Comparison of ENCODE assay signal across 8 cellular contexts in genomic region chr2:173962583-173963110, GRCh38. TPM values are rescaled to one million over a fixed set of nuclear protein-coding genes. Genes with fewer than 3 reads are reported as not detected.
DNase-seq lines count a peak whose midpoint lies in the region; ATAC-seq, FAIRE-seq and TF ChIP-seq lines count a peak whose summit lies in the region.

No MANE protein-coding gene starts in this region.

- peaks cover 66% of the 10 kb centered on the region for H3K4me1 Mint-ChIP-seq in stimulated activated naive CD8-positive, alpha-beta T cell treated with anti-CD3 and anti-CD28 coated beads, Interleukin-15, Interleukin-2, amounts not matched to agents 100 ng/mL and 50 ng/mL, for 24 hours (ENCODE audit: low read depth)
- peaks cover 56% of the 10 kb centered on the region for H3K4me1 Mint-ChIP-seq in activated naive CD8-positive, alpha-beta T cell treated with anti-CD3 and anti-CD28 coated beads, Interleukin-2, amount 50 U/mL, for 24 hours

- no peak for TF ChIP-seq RAD21 in HepG2 (CRISPR knock-in tag; IDR thresholded peaks at IDR 0.05)

- no peak for DNase-seq in stimulated activated naive CD8-positive, alpha-beta T cell treated with anti-CD3 and anti-CD28 coated beads, Interleukin-15, Interleukin-2, amounts not matched to agents 100 U/mL and 50 U/mL, for 24 hours
- DNase-seq in activated naive CD8-positive, alpha-beta T cell treated with anti-CD3 and anti-CD28 coated beads, Interleukin-2, amount 50 U/mL, for 24 hours, result no peak
- DNase-seq in HepG2 (ENCODE audit: low spot score), result no peak
- DNase-seq in upper lobe of right lung, result no peak
- no peak for DNase-seq in stimulated activated CD4-positive, alpha-beta T cell treated with anti-CD3 and anti-CD28 coated beads, Interleukin-4, amount 100 ng/mL, for 1 hour
- DNase-seq in NCI-H345 treated with DMSO at 0.1 percent for 48 hours (lab: John Stamatoyannopoulos, UW; ENCODE audit: unreplicated experiment), result no peak

- H3K36me3 ChIP-seq in HepG2 (replicated peaks in 1 of 2; ENCODE audit: control insufficient read depth in 1 of 2, insufficient read depth in 2 of 2, low read length in 2 of 2) (no peaks in the 10 kb centered on the region), upper lobe of right lung (no peaks in the 10 kb centered on the region)

- TF ChIP-seq EP300 in HepG2 (IDR thresholded peaks at IDR 0.05; ENCODE audit: low read depth in 2 of 2, low read length in 2 of 2), result no peak
- no peak for TF ChIP-seq EP300 in HepG2 (CRISPR knock-in tag; IDR thresholded peaks at IDR 0.05; ENCODE audit: borderline replicate concordance)

- in situ Hi-C loops in HepG2 (cut with HindIII; ENCODE audit: extremely low pct_ligation_motif_present, low pct_unique_long_range_greater_than_20kb), result no loop called here

- no peak overlapping the region for H2AFZ ChIP-seq in HepG2 (ENCODE audit: low read length)

- POLR2A ChIA-PET in HepG2 (lab: Yijun Ruan, JAX), result interaction anchor here (1.3 kb wide), 2 partner anchors 18 to 62 kb away, joined by 3 read pairs; no protein-coding TSS in a partner anchor

- no peaks in the 10 kb centered on the region for H3K27me3 Mint-ChIP-seq in stimulated activated naive CD8-positive, alpha-beta T cell treated with anti-CD3 and anti-CD28 coated beads, Interleukin-15, Interleukin-2, amounts not matched to agents 100 ng/mL and 50 ng/mL, for 24 hours
- H3K27me3 Mint-ChIP-seq in activated naive CD8-positive, alpha-beta T cell treated with anti-CD3 and anti-CD28 coated beads, Interleukin-2, amount 50 U/mL, for 24 hours, result no peaks in the 10 kb centered on the region

- H3K4me2 ChIP-seq in HepG2 (ENCODE audit: low read depth, low read length), result peak overlapping the region; percentile 78

- no TSS peak for BruUV-seq in HepG2 (replicated peaks; lab: Mats Ljungman, UMichigan)

- no peak for FAIRE-seq in HepG2 (lab: Jason Lieb, UNC)

- no peaks in the 10 kb centered on the region for H3K9me3 Mint-ChIP-seq in stimulated activated naive CD8-positive, alpha-beta T cell treated with anti-CD3 and anti-CD28 coated beads, Interleukin-15, Interleukin-2, amounts not matched to agents 100 ng/mL and 50 ng/mL, for 24 hours
- no peaks in the 10 kb centered on the region for H3K9me3 Mint-ChIP-seq in activated naive CD8-positive, alpha-beta T cell treated with anti-CD3 and anti-CD28 coated beads, Interleukin-2, amount 50 U/mL, for 24 hours

- H3K27ac Mint-ChIP-seq in stimulated activated naive CD8-positive, alpha-beta T cell treated with anti-CD3 and anti-CD28 coated beads, Interleukin-15, Interleukin-2, amounts not matched to agents 100 ng/mL and 50 ng/mL, for 24 hours, result peak overlapping the region; percentile 91
- peak overlapping the region; percentile 98 for H3K27ac Mint-ChIP-seq in activated naive CD8-positive, alpha-beta T cell treated with anti-CD3 and anti-CD28 coated beads, Interleukin-2, amount 50 U/mL, for 24 hours

- no peak for ATAC-seq in stimulated activated naive CD8-positive, alpha-beta T cell treated with anti-CD3 and anti-CD28 coated beads, Interleukin-15, Interleukin-2, amounts not matched to agents 100 U/mL and 50 U/mL, for 24 hours
- no peak for ATAC-seq in activated naive CD8-positive, alpha-beta T cell treated with anti-CD3 and anti-CD28 coated beads, Interleukin-2, amount 50 U/mL, for 24 hours
- ATAC-seq in HepG2 (no peak), upper lobe of right lung (no peak), GM18517 (IDR thresholded peaks at IDR 0.05; ENCODE audit: unreplicated experiment) (no peak)

- TF ChIP-seq POLR2A in HepG2 (IDR thresholded peaks at IDR 0.05; ENCODE audit: insufficient read depth in 1 of 2, low read depth in 2 of 2, low read length in 2 of 2), result no peak

- H3K4me3 ChIP-seq in HepG2 (replicated peaks in 1 of 3; ENCODE audit: insufficient read depth in 1 of 3, low read depth in 2 of 3, low read length in 3 of 3) (peak overlapping the region; percentile 83 to 98 (median 85)), upper lobe of right lung (peak overlapping the region; percentile 96)

- H3K4me1 ChIP-seq in HepG2 (ENCODE audit: insufficient read depth, low read length), result peaks cover 64% of the 10 kb centered on the region
- H3K4me1 ChIP-seq in upper lobe of right lung, result peaks cover 48% of the 10 kb centered on the region

- H3K4me3 Mint-ChIP-seq in stimulated activated naive CD8-positive, alpha-beta T cell treated with anti-CD3 and anti-CD28 coated beads, Interleukin-15, Interleukin-2, amounts not matched to agents 100 ng/mL and 50 ng/mL, for 24 hours, result peak overlapping the region; percentile 92
- H3K4me3 Mint-ChIP-seq in activated naive CD8-positive, alpha-beta T cell treated with anti-CD3 and anti-CD28 coated beads, Interleukin-2, amount 50 U/mL, for 24 hours, result peak overlapping the region; percentile 90

- H3K79me2 ChIP-seq in HepG2 (ENCODE audit: insufficient read depth, low read length), result peaks cover 70% of the 10 kb centered on the region

- CTCF ChIA-PET in HepG2 (lab: Yijun Ruan, JAX; ENCODE audit: low intra/inter-chr PET ratio, low total read pairs), result no interaction called here

- peaks cover 49% of the 10 kb centered on the region for H4K20me1 ChIP-seq in HepG2 (ENCODE audit: insufficient read depth, low read length)

- H3K9me3 ChIP-seq in HepG2 (ENCODE audit: low read length) (no peaks in the 10 kb centered on the region), upper lobe of right lung (no peaks in the 10 kb centered on the region)

- H3K9ac ChIP-seq in HepG2 (ENCODE audit: insufficient read depth, low read depth, low read length), result peak overlapping the region; percentile 87

- peak overlapping the region; percentile 95 for H3K27ac ChIP-seq in HepG2 (ENCODE audit: extremely low read length, insufficient read depth, low read length)
- H3K27ac ChIP-seq in upper lobe of right lung, result peak overlapping the region; percentile 100

- peaks cover 48% of the 10 kb centered on the region for H3K36me3 Mint-ChIP-seq in stimulated activated naive CD8-positive, alpha-beta T cell treated with anti-CD3 and anti-CD28 coated beads, Interleukin-15, Interleukin-2, amounts not matched to agents 100 ng/mL and 50 ng/mL, for 24 hours (ENCODE audit: low read depth)
- H3K36me3 Mint-ChIP-seq in activated naive CD8-positive, alpha-beta T cell treated with anti-CD3 and anti-CD28 coated beads, Interleukin-2, amount 50 U/mL, for 24 hours (ENCODE audit: low read depth), result peaks cover 42% of the 10 kb centered on the region

- intact Hi-C loops in HepG2 (cut with micrococcal nuclease; ENCODE audit: unreplicated experiment), result loop anchor here (5.0 kb wide), 2 partner anchors 40 to 45 kb away; no protein-coding TSS in a partner anchor
- intact Hi-C loops in upper lobe of right lung (cut with DNase I), result no loop called here

- TF ChIP-seq CTCF in HepG2 (CRISPR knock-in tag; IDR thresholded peaks at IDR 0.05) (no peak), upper lobe of right lung (IDR thresholded peaks at IDR 0.05) (no peak)

- no peaks in the 10 kb centered on the region; a peak in 1 of 5 replicates for H3K27me3 ChIP-seq in HepG2 (ENCODE audit: control insufficient read depth in 1 of 2, insufficient read depth in 2 of 2, low read length in 2 of 2)
- no peaks in the 10 kb centered on the region for H3K27me3 ChIP-seq in upper lobe of right lung

- WGBS in HepG2 (ENCODE audit: low lambda C conversion rate), result 12% methylated on average over 4 of the region's 4 CpGs

TF ChIP-seq in HepG2, 621 proteins besides CTCF, POLR2A, EP300 and RAD21 (continues in another document):
- TF ChIP-seq SP4 (CRISPR knock-in tag; IDR thresholded peaks at IDR 0.05) (no peak), CREB1 (IDR thresholded peaks at IDR 0.05) (no peak), CREB1 (CRISPR knock-in tag; IDR thresholded peaks at IDR 0.05) (peak; percentile 23; the same call in 1 of the 2 replicates), DDIT3 (CRISPR knock-in tag; IDR thresholded peaks at IDR 0.05) (no peak), GATAD2A (CRISPR knock-in tag; IDR thresholded peaks at IDR 0.05) (0 out of 2 replicates have a peak, but pooled peaks have one; percentile 7), ZNF652 (CRISPR knock-in tag; IDR thresholded peaks at IDR 0.05; ENCODE audit: borderline replicate concordance, low read depth) (peak; percentile 88), KLF11 (CRISPR knock-in tag; IDR thresholded peaks at IDR 0.05) (no peak), ZFP41 (CRISPR knock-in tag; IDR thresholded peaks at IDR 0.05; ENCODE audit: borderline replicate concordance) (no peak), ZNF292 (CRISPR knock-in tag; IDR thresholded peaks at IDR 0.05; ENCODE audit: borderline replicate concordance, low read depth) (no peak), NR2F2 (IDR thresholded peaks at IDR 0.05; ENCODE audit: borderline replicate concordance, low read depth) (no peak)

RNA-seq across cellular contexts. Expression of gene SP3, which starts 2.5 kb away (rescaled TPM):
- total RNA-seq in HepG2 (2016; rRNA removed; fragmentation: Illumina TruSeq; extraction: Trizol) (132 and 171 TPM in 2 replicates), upper lobe of right lung (77.4 TPM)
- 46.7 and 54.6 TPM in 2 replicates for total RNA-seq in HepG2 (2016; cell fraction: cytosol; rRNA removed; fragmentation: Illumina TruSeq; extraction: Trizol; ENCODE audit: low read depth)
- total RNA-seq in HepG2 (2016; cell fraction: insoluble cytoplasmic fraction; rRNA removed; fragmentation: Illumina TruSeq; extraction: Trizol), result 129 and 171 TPM in 2 replicates
- total RNA-seq in HepG2 (2016; cell fraction: membrane; rRNA removed; fragmentation: Illumina TruSeq; extraction: Trizol), result 117 and 137 TPM in 2 replicates
- total RNA-seq in HepG2 (2016; cell fraction: nucleus; rRNA removed; fragmentation: Illumina TruSeq; extraction: Trizol), result 111 and 118 TPM in 2 replicates
- 53.9 and 57.3 TPM in 2 replicates for polyA plus RNA-seq in HepG2 (2011; rRNA removed)
- polyA plus RNA-seq in HepG2 (2011; cell fraction: cytosol; rRNA removed), result 24.5 and 38.2 TPM in 2 replicates
- polyA plus RNA-seq in HepG2 (2011; cell fraction: nucleus; rRNA removed), result 29.7 TPM in 2 replicates
- 42.0 and 48.0 TPM in 2 replicates for polyA plus RNA-seq in HepG2 (2012)
- polyA plus RNA-seq in HepG2 (2016; cell fraction: cytosol; fragmentation: Illumina TruSeq; extraction: Trizol; ENCODE audit: low read depth), result 5.3 and 5.5 TPM in 2 replicates
- polyA plus RNA-seq in HepG2 (2016; cell fraction: insoluble cytoplasmic fraction; fragmentation: Illumina TruSeq; extraction: Trizol; ENCODE audit: low read depth), result 79.1 and 85.5 TPM in 2 replicates
- polyA plus RNA-seq in HepG2 (2016; cell fraction: membrane; fragmentation: Illumina TruSeq; extraction: Trizol; ENCODE audit: low read depth), result 24.8 and 28.9 TPM in 2 replicates
- 51.2 and 54.9 TPM in 2 replicates for polyA plus RNA-seq in HepG2 (2016; cell fraction: nucleus; fragmentation: Illumina TruSeq; extraction: Trizol; ENCODE audit: insufficient read depth, low read depth)
- 45.0 and 74.0 TPM in 2 replicates for polyA minus RNA-seq in HepG2 (2011; rRNA and poly(A)+ RNA removed; ENCODE audit: low replicate concordance)
- 67.2 and 72.9 TPM in 2 replicates for polyA minus RNA-seq in HepG2 (2011; cell fraction: cytosol; rRNA and poly(A)+ RNA removed)
- 202 and 214 TPM in 2 replicates for polyA minus RNA-seq in HepG2 (2011; cell fraction: nucleus; rRNA and poly(A)+ RNA removed)
